ENCODE assay signal across 2 cellular contexts in genomic region chr11:76724162-76724768, GRCh38.
TF ChIP-seq lines count a peak whose summit lies in the region.

No MANE protein-coding gene starts in this region.

TF ChIP-seq in SK-N-SH, 30 proteins besides CTCF, POLR2A, EP300 and RAD21 (continued from another document):
- TF ChIP-seq REST (IDR thresholded peaks at IDR 0.05; ENCODE audit: low read depth, low read length), result peak; percentile 94

TF ChIP-seq in SK-N-SH treated with all-trans-retinoic acid at 6 μM for 48 hours, 23 proteins besides CTCF, POLR2A, EP300 and RAD21 (continued from another document):
- no peak for TF ChIP-seq CREB5 (CRISPR knock-in tag; IDR thresholded peaks at IDR 0.05; ENCODE audit: low read depth)
- no peak for TF ChIP-seq SNAI2 (CRISPR knock-in tag; IDR thresholded peaks at IDR 0.05)
- no peak for TF ChIP-seq ZNF70 (CRISPR knock-in tag; IDR thresholded peaks at IDR 0.05)
